1 cellular context compared by ENCODE assay signal in the genomic region with DNA sequence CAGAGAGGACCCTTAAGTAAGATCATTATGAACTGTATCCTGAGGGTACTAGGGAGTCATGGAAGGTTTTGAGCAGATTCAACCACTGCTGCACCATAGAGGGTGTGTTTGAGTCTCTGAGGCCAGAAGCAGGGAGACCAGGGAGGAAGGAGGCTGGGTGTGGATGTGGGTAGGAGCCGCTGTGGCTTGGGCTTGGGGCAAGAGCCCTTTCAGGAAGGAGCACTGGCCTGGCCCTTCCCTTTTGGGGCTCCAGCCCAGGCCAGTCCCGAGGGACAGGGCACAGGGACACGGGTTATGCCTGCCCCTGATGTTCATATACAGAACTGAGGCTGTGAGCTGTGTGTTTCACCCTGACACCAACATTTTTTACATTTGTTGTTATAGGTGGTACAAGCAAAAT.
TF ChIP-seq lines count a peak whose summit lies in the region.

No MANE protein-coding gene starts in this region.

TF ChIP-seq in IMR-90, 13 proteins besides CTCF, POLR2A, EP300 and RAD21:
- TF ChIP-seq, protein P1, sequence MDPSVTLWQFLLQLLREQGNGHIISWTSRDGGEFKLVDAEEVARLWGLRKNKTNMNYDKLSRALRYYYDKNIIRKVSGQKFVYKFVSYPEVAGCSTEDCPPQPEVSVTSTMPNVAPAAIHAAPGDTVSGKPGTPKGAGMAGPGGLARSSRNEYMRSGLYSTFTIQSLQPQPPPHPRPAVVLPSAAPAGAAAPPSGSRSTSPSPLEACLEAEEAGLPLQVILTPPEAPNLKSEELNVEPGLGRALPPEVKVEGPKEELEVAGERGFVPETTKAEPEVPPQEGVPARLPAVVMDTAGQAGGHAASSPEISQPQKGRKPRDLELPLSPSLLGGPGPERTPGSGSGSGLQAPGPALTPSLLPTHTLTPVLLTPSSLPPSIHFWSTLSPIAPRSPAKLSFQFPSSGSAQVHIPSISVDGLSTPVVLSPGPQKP (IDR thresholded peaks at IDR 0.05; ENCODE audit: borderline replicate concordance, low read depth, low read length): no peak
- no peak for TF ChIP-seq SMC3 (IDR thresholded peaks at IDR 0.05; ENCODE audit: low read depth, low read length)
- no peak for TF ChIP-seq CHD1 (IDR thresholded peaks at IDR 0.05; ENCODE audit: low read depth, low read length)
- no peak for TF ChIP-seq NFE2L2 (IDR thresholded peaks at IDR 0.05; ENCODE audit: low read depth, low read length)
- TF ChIP-seq RCOR1 (IDR thresholded peaks at IDR 0.05; ENCODE audit: insufficient replicate concordance, low read length): no peak
- no peak for TF ChIP-seq MAZ (IDR thresholded peaks at IDR 0.05; ENCODE audit: borderline replicate concordance, low read depth, low read length)
- no peak for TF ChIP-seq MAFK (IDR thresholded peaks at IDR 0.05; ENCODE audit: low read depth, low read length)
- TF ChIP-seq CEBPB (IDR thresholded peaks at IDR 0.05; ENCODE audit: low read depth, low read length): no peak
- TF ChIP-seq MXI1 (IDR thresholded peaks at IDR 0.05; ENCODE audit: borderline replicate concordance, low read depth, low read length): no peak
- no peak for TF ChIP-seq FOS (IDR thresholded peaks at IDR 0.05; ENCODE audit: low read depth, low read length)
- TF ChIP-seq, protein P2, sequence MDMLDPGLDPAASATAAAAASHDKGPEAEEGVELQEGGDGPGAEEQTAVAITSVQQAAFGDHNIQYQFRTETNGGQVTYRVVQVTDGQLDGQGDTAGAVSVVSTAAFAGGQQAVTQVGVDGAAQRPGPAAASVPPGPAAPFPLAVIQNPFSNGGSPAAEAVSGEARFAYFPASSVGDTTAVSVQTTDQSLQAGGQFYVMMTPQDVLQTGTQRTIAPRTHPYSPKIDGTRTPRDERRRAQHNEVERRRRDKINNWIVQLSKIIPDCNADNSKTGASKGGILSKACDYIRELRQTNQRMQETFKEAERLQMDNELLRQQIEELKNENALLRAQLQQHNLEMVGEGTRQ (IDR thresholded peaks at IDR 0.05; ENCODE audit: low read depth, low read length): no peak
- no peak for TF ChIP-seq BHLHE40 (IDR thresholded peaks at IDR 0.05; ENCODE audit: low read depth, low read length)
- TF ChIP-seq RFX5 (IDR thresholded peaks at IDR 0.05; ENCODE audit: low read depth, low read length): no peak
